1 cellular context compared by ENCODE assay signal in the genomic region with DNA sequence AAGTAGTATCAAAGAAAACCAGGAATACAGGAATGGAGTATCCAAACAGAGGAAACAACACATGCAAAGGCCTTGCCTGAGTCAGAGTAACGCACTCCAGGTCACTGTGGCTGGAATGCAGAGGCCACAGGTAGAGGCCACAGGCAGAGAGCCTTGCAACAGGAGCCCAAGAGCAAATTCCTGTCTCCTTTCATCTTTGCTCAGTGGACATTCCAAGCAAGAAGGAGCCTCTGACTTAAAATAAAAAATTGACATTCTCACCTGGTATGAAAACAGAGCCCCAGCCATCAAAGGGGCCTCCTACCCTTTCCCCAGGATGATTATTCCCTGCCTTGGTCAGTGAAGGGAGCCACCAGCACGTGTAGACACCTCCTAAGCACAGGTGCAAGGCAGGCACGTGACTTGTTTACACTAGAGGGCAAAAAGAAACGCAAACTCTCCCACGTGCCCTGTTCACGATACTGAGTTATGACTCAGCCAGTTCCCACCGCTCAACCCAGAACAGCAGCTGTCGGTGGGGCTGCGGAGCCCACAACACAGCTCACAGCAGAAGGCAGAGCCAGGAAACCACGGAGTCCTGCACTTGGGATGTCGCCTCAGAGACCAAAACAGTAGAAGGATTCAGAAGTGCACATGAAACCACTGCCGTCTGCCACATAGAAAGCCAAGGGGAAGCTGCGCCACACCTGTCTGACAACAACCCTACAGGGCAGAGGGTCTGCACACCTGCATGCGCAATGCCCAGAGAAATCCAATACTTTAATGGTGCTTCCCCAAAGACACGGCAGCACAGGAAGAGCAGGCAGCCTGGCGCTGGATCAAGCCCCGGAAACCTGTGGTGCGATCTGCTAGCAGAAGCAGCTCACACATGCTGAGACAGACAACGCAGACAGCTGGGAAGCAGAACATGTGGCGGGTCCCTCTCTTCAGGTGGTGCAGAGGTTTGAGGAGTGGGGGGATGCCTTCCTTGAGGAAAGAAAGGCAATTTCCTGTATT.
TF ChIP-seq lines count a peak whose summit lies in the region.

No MANE protein-coding gene starts in this region.

TF ChIP-seq in GM12878, 131 proteins besides CTCF, POLR2A, EP300 and RAD21 (continued from another document and continues in another):
- TF ChIP-seq YY1 (IDR thresholded peaks at IDR 0.05; ENCODE audit: low read depth, low read length) (0 out of 2 replicates have a peak, but pooled peaks have one; percentile 16), JUND (IDR thresholded peaks at IDR 0.05; ENCODE audit: low read depth, low read length) (peak; percentile 71; the same call in 1 of the 2 replicates), JUNB (IDR thresholded peaks at IDR 0.05) (peak; percentile 44; the same call in 1 of the 2 replicates), RUNX3 (IDR thresholded peaks at IDR 0.05; ENCODE audit: low read length) (peak; percentile 72), MEF2A (IDR thresholded peaks at IDR 0.05; ENCODE audit: insufficient read depth, low read depth, low read length) (no peak), IKZF2 (IDR thresholded peaks at IDR 0.05) (peak; percentile 89 to 90), EGR1 (IDR thresholded peaks at IDR 0.05; ENCODE audit: borderline replicate concordance in 1 of 2, low read depth in 2 of 2, low read length in 2 of 2) (no peak), ZSCAN29 (IDR thresholded peaks at IDR 0.05) (0 out of 2 replicates have a peak, but pooled peaks have one; percentile 50), NFIC (IDR thresholded peaks at IDR 0.05; ENCODE audit: low read depth, low read length) (peak; percentile 53), ETV6 (conservative IDR thresholded peaks at IDR 0.05 in 1 of 2, IDR thresholded peaks at IDR 0.05 in 1 of 2; ENCODE audit: borderline replicate concordance in 1 of 2, low read depth in 1 of 2) (no peak), IRF4 (IDR thresholded peaks at IDR 0.05; ENCODE audit: low read depth, low read length) (peak; percentile 85), CBX5 (IDR thresholded peaks at IDR 0.05; ENCODE audit: low read depth) (peak; percentile 64; the same call in 1 of the 2 replicates), TAF1 (IDR thresholded peaks at IDR 0.05; ENCODE audit: borderline replicate concordance, low read depth, low read length) (no peak), GATAD2B (conservative IDR thresholded peaks at IDR 0.05; ENCODE audit: low read depth) (peak; percentile 86), TCF3 (IDR thresholded peaks at IDR 0.05; ENCODE audit: borderline replicate concordance, insufficient read depth, low read depth, low read length) (peak; percentile 97), TCF12 (IDR thresholded peaks at IDR 0.05; ENCODE audit: low read depth, low read length) (peak; percentile 98), ZBED1 (IDR thresholded peaks at IDR 0.05; ENCODE audit: borderline replicate concordance) (no peak), IKZF1 (conservative IDR thresholded peaks at IDR 0.05) (peak; percentile 92), FOXK2 (IDR thresholded peaks at IDR 0.05) (peak; percentile 33; the same call in 1 of the 2 replicates), FOS (IDR thresholded peaks at IDR 0.05; ENCODE audit: borderline replicate concordance, extremely low read depth, insufficient read length) (peak; percentile 13), NBN (IDR thresholded peaks at IDR 0.05) (peak; percentile 74), BMI1 (IDR thresholded peaks at IDR 0.05; ENCODE audit: borderline replicate concordance) (no peak), SPI1 (IDR thresholded peaks at IDR 0.05; ENCODE audit: borderline replicate concordance, insufficient read depth, low read depth, low read length) (no peak), ATF7 (IDR thresholded peaks at IDR 0.05; ENCODE audit: low read depth) (peak; percentile 70), MTA2 (IDR thresholded peaks at IDR 0.05; ENCODE audit: low read depth) (peak; percentile 65)
- TF ChIP-seq, protein P1, sequence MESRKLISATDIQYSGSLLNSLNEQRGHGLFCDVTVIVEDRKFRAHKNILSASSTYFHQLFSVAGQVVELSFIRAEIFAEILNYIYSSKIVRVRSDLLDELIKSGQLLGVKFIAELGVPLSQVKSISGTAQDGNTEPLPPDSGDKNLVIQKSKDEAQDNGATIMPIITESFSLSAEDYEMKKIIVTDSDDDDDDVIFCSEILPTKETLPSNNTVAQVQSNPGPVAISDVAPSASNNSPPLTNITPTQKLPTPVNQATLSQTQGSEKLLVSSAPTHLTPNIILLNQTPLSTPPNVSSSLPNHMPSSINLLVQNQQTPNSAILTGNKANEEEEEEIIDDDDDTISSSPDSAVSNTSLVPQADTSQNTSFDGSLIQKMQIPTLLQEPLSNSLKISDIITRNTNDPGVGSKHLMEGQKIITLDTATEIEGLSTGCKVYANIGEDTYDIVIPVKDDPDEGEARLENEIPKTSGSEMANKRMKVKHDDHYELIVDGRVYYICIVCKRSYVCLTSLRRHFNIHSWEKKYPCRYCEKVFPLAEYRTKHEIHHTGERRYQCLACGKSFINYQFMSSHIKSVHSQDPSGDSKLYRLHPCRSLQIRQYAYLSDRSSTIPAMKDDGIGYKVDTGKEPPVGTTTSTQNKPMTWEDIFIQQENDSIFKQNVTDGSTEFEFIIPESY (IDR thresholded peaks at IDR 0.05): no peak
- TF ChIP-seq, protein P2, sequence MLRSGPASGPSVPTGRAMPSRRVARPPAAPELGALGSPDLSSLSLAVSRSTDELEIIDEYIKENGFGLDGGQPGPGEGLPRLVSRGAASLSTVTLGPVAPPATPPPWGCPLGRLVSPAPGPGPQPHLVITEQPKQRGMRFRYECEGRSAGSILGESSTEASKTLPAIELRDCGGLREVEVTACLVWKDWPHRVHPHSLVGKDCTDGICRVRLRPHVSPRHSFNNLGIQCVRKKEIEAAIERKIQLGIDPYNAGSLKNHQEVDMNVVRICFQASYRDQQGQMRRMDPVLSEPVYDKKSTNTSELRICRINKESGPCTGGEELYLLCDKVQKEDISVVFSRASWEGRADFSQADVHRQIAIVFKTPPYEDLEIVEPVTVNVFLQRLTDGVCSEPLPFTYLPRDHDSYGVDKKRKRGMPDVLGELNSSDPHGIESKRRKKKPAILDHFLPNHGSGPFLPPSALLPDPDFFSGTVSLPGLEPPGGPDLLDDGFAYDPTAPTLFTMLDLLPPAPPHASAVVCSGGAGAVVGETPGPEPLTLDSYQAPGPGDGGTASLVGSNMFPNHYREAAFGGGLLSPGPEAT (IDR thresholded peaks at IDR 0.05; ENCODE audit: low read depth): peak; percentile 86
- TF ChIP-seq, protein P3, sequence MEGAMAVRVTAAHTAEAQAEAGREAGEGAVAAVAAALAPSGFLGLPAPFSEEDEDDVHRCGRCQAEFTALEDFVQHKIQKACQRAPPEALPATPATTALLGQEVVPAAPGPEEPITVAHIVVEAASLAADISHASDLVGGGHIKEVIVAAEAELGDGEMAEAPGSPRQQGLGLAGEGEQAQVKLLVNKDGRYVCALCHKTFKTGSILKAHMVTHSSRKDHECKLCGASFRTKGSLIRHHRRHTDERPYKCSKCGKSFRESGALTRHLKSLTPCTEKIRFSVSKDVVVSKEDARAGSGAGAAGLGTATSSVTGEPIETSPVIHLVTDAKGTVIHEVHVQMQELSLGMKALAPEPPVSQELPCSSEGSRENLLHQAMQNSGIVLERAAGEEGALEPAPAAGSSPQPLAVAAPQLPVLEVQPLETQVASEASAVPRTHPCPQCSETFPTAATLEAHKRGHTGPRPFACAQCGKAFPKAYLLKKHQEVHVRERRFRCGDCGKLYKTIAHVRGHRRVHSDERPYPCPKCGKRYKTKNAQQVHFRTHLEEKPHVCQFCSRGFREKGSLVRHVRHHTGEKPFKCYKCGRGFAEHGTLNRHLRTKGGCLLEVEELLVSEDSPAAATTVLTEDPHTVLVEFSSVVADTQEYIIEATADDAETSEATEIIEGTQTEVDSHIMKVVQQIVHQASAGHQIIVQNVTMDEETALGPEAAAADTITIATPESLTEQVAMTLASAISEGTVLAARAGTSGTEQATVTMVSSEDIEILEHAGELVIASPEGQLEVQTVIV (IDR thresholded peaks at IDR 0.05; ENCODE audit: borderline replicate concordance, partially characterized antibody): no peak
- TF ChIP-seq, protein P4, sequence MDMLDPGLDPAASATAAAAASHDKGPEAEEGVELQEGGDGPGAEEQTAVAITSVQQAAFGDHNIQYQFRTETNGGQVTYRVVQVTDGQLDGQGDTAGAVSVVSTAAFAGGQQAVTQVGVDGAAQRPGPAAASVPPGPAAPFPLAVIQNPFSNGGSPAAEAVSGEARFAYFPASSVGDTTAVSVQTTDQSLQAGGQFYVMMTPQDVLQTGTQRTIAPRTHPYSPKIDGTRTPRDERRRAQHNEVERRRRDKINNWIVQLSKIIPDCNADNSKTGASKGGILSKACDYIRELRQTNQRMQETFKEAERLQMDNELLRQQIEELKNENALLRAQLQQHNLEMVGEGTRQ (IDR thresholded peaks at IDR 0.05; ENCODE audit: borderline replicate concordance, low read depth, low read length): peak; percentile 87
- TF ChIP-seq, protein P5, sequence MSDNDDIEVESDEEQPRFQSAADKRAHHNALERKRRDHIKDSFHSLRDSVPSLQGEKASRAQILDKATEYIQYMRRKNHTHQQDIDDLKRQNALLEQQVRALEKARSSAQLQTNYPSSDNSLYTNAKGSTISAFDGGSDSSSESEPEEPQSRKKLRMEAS (IDR thresholded peaks at IDR 0.05; ENCODE audit: low read depth, low read length): peak; percentile 94
- TF ChIP-seq, protein P6, sequence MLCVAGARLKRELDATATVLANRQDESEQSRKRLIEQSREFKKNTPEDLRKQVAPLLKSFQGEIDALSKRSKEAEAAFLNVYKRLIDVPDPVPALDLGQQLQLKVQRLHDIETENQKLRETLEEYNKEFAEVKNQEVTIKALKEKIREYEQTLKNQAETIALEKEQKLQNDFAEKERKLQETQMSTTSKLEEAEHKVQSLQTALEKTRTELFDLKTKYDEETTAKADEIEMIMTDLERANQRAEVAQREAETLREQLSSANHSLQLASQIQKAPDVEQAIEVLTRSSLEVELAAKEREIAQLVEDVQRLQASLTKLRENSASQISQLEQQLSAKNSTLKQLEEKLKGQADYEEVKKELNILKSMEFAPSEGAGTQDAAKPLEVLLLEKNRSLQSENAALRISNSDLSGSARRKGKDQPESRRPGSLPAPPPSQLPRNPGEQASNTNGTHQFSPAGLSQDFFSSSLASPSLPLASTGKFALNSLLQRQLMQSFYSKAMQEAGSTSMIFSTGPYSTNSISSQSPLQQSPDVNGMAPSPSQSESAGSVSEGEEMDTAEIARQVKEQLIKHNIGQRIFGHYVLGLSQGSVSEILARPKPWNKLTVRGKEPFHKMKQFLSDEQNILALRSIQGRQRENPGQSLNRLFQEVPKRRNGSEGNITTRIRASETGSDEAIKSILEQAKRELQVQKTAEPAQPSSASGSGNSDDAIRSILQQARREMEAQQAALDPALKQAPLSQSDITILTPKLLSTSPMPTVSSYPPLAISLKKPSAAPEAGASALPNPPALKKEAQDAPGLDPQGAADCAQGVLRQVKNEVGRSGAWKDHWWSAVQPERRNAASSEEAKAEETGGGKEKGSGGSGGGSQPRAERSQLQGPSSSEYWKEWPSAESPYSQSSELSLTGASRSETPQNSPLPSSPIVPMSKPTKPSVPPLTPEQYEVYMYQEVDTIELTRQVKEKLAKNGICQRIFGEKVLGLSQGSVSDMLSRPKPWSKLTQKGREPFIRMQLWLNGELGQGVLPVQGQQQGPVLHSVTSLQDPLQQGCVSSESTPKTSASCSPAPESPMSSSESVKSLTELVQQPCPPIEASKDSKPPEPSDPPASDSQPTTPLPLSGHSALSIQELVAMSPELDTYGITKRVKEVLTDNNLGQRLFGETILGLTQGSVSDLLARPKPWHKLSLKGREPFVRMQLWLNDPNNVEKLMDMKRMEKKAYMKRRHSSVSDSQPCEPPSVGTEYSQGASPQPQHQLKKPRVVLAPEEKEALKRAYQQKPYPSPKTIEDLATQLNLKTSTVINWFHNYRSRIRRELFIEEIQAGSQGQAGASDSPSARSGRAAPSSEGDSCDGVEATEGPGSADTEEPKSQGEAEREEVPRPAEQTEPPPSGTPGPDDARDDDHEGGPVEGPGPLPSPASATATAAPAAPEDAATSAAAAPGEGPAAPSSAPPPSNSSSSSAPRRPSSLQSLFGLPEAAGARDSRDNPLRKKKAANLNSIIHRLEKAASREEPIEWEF (IDR thresholded peaks at IDR 0.05; ENCODE audit: insufficient replicate concordance, low read depth, low read length): peak; percentile 47
- TF ChIP-seq, protein P7, sequence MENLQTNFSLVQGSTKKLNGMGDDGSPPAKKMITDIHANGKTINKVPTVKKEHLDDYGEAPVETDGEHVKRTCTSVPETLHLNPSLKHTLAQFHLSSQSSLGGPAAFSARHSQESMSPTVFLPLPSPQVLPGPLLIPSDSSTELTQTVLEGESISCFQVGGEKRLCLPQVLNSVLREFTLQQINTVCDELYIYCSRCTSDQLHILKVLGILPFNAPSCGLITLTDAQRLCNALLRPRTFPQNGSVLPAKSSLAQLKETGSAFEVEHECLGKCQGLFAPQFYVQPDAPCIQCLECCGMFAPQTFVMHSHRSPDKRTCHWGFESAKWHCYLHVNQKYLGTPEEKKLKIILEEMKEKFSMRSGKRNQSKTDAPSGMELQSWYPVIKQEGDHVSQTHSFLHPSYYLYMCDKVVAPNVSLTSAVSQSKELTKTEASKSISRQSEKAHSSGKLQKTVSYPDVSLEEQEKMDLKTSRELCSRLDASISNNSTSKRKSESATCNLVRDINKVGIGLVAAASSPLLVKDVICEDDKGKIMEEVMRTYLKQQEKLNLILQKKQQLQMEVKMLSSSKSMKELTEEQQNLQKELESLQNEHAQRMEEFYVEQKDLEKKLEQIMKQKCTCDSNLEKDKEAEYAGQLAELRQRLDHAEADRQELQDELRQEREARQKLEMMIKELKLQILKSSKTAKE (IDR thresholded peaks at IDR 0.05; ENCODE audit: low read depth, poor library complexity, severe bottlenecking): peak; percentile 56
- TF ChIP-seq, protein P8, sequence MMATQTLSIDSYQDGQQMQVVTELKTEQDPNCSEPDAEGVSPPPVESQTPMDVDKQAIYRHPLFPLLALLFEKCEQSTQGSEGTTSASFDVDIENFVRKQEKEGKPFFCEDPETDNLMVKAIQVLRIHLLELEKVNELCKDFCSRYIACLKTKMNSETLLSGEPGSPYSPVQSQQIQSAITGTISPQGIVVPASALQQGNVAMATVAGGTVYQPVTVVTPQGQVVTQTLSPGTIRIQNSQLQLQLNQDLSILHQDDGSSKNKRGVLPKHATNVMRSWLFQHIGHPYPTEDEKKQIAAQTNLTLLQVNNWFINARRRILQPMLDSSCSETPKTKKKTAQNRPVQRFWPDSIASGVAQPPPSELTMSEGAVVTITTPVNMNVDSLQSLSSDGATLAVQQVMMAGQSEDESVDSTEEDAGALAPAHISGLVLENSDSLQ (IDR thresholded peaks at IDR 0.05): 0 out of 2 replicates have a peak, but pooled peaks have one; percentile 5
